In genomic region chr9:19124430-19124793, GRCh38 we compare ENCODE assay signal across 1 cellular context.
TF ChIP-seq lines count a peak whose summit lies in the region.

No MANE protein-coding gene starts in this region.

TF ChIP-seq in endothelial cell of umbilical vein, 7 proteins besides CTCF, POLR2A, EP300 and RAD21:
- TF ChIP-seq EZH2 (IDR thresholded peaks at IDR 0.05; ENCODE audit: borderline replicate concordance, low read depth, low read length, severe bottlenecking), result no peak
- no peak for TF ChIP-seq MYC (IDR thresholded peaks at IDR 0.05; ENCODE audit: low read depth, low read length)
TF ChIP-seq in endothelial cell of umbilical vein: peak in this region for 0.
